Comparison of ENCODE assay signal across 8 cellular contexts in the genomic region with DNA sequence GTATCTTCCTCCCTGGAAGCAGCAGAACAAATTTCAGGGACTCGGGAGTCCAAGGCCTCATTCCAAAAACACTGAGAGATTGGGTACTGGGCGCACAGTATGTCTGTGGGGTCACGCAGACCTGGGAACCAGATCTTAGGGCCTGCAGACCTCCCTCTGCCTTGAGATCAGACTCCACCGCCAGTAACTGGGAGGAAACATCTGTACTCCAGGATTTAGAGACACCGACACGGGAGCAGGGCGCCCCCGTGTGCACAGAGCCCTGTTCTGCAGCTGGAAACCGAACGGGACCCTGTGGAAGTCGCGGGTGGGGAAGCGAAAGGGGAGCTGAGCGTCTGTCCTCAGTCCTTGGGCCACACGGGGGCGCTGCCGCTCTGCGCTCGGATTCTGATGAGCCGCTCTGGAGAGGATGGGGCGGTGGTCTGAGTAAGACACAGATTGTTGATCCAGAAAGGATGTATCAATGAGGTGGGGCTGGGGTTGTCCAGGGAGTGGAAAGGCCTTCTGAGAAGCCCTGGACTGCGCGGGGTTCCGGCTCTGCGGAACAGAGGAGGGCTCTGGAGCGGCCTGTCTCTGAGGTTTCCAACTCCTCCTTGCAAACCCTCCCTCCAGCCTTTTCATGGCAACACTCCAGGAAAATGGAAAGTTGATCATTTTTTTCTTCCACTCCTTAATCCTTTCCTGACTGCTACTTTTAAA. TPM values are rescaled to one million over a fixed set of nuclear protein-coding genes. Genes with fewer than 3 reads are reported as not detected.
DNase-seq lines count a peak whose midpoint lies in the region; FAIRE-seq and TF ChIP-seq lines count a peak whose summit lies in the region.
"Not testable (repeated sequence)": the region's sequence is repeated elsewhere in the genome, so short reads cannot be mapped to it uniquely, and the experiment has no call there.

No MANE protein-coding gene starts in this region.

- DNase-seq in A172 (ENCODE audit: low spot score) (peak; percentile 78), GM12892 (ENCODE audit: insufficient read length) (peak; percentile 82), MV-4-11 (lab: John Stamatoyannopoulos, UW) (peak; percentile 84), RPMI8226 (peak; percentile 90), dorsolateral prefrontal cortex (peak; percentile 25 to 81 (median 68)), left kidney (ENCODE audit: low read depth, low spot score) (peak; percentile 95)
- DNase-seq in activated CD8-positive, alpha-beta memory T cell treated with anti-CD3 and anti-CD28 coated beads, Interleukin-2, amount 50 U/mL, for 48 hours, result peak; percentile 96
- DNase-seq in stimulated activated CD4-positive, alpha-beta T cell treated with anti-CD3 and anti-CD28 coated beads, Interleukin-12 subunit alpha, Interleukin-12 subunit beta, amount 100 ng/mL, for 4 hours, result peak; percentile 88

- TF ChIP-seq CTCF in dorsolateral prefrontal cortex (IDR thresholded peaks at IDR 0.05 in 54 of 56, conservative IDR thresholded peaks at IDR 0.05 in 2 of 56; ENCODE audit: low read depth in 1 of 56, partially characterized antibody in 56 of 56), result peak in 55 of 56 donors; percentile 32 to 85 (median 66)

- intact Hi-C loops in dorsolateral prefrontal cortex (cut with DNase I), result not testable (repeated sequence)

- FAIRE-seq in GM12892 (lab: Jason Lieb, UNC), result peak; percentile 91

- not testable (repeated sequence) for TF ChIP-seq POLR2A in GM12892 (IDR thresholded peaks at IDR 0.05; ENCODE audit: low read depth, low read length)

- peak overlapping the region in 16 of 59 donors; percentile 2 to 49 (median 22) for H3K4me3 ChIP-seq in dorsolateral prefrontal cortex

- peaks cover 2 to 98% (median 79%) of the 10 kb centered on the region in 45 donors for H3K27me3 ChIP-seq in dorsolateral prefrontal cortex

- not testable (repeated sequence) for H3K27ac ChIP-seq in dorsolateral prefrontal cortex

RNA-seq across cellular contexts. Expression of gene HLA-E, which starts 35.7 kb away (rescaled TPM):
- 86.1 and 89.5 TPM in 2 replicates for total RNA-seq in A172 (2014; rRNA removed; shearing (Covaris generic))
- polyA plus RNA-seq in GM12892 (2012; ENCODE audit: missing spikeins), result 289 TPM
- total RNA-seq in dorsolateral prefrontal cortex, result 100 to 1,000 TPM in 88 of 120 experiments, 10 to 100 TPM in 32; 69.4 to 274 (median 123) TPM
